Comparison of ENCODE assay signal across 28 cellular contexts in the genomic region with DNA sequence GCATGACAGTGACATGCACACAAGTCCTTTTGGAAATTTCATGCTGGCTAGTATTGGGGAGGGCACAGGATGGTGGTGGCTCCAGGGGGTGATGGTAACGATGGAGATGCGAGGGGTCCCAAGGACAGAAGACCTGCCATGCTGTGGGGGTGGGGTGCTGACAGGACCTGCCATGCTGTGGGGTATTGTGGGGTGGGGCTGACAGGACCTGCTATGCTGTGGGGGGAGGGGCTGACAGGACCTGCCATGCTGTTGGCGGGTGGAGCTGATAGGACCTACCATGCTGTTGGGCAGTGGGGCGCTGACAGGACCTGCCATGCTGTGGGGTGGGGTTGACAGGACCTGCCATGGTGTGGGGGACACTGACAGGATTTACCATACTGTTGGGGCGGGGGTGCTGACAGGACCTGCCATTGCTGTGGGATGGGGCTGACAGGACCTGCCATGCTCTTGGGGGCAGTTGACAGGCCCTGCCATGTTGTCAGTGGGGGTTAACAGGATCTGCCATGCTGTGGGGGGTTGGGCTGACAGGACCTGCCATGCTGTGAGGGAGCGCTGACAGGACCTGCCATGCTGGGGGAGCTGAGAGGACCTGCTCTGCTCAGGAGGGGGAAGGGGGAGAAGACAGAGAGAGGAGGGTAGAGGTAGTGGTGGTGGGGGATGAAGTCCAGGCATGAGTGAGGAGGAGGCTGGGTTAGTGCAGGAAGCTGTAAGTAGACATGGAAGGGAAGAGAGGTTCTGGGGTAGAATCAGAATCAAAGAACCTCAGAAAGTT. TPM values are rescaled to one million over a fixed set of nuclear protein-coding genes. Genes with fewer than 3 reads are reported as not detected.
DNase-seq lines count a peak whose midpoint lies in the region; ATAC-seq and TF ChIP-seq lines count a peak whose summit lies in the region.
"Had no signal": no experiment of that assay in that cellular context is flagged by ENCODE, and none has a peak within 500 bp of the region (broad histone marks: within the 10 kb centered on the region; RNA-seq: fewer than 3 reads in every experiment).

No MANE protein-coding gene starts in this region.

- no peaks in the 10 kb centered on the region for H3K36me3 Mint-ChIP-seq in activated CD4-positive, alpha-beta memory T cell treated with anti-CD3 and anti-CD28 coated beads, Interleukin-2, amount 10 ng/mL, durations not matched to agents 7 days and 5 days (ENCODE audit: low read depth)
- H3K36me3 Mint-ChIP-seq in activated CD4-positive, alpha-beta memory T cell treated with anti-CD3 and anti-CD28 coated beads for 36 hours, result no peaks in the 10 kb centered on the region
- H3K36me3 Mint-ChIP-seq: naive thymus-derived CD4-positive, alpha-beta T cell; WTC11 had no signal

- CTCF ChIA-PET in activated CD4-positive, alpha-beta memory T cell treated with anti-CD3 and anti-CD28 coated beads, Interleukin-2, amount 10 ng/mL, durations not matched to agents 7 days and 5 days (lab: Charles Lee), result no interaction called here
- CTCF ChIA-PET in activated CD4-positive, alpha-beta memory T cell treated with anti-CD3 and anti-CD28 coated beads for 36 hours (lab: Charles Lee), result no interaction called here

- H3K36me3 ChIP-seq in colonic mucosa (no peaks in the 10 kb centered on the region), lower lobe of right lung (no peaks in the 10 kb centered on the region)
- H3K36me3 ChIP-seq: brain microvascular endothelial cell, left lung, tibial nerve had no signal

- H3K4me3 Mint-ChIP-seq in activated CD4-positive, alpha-beta memory T cell treated with anti-CD3 and anti-CD28 coated beads, Interleukin-2, amount 10 ng/mL, durations not matched to agents 7 days and 5 days, result no peak overlapping the region
- no peak overlapping the region for H3K4me3 Mint-ChIP-seq in activated CD4-positive, alpha-beta memory T cell treated with anti-CD3 and anti-CD28 coated beads for 36 hours
- H3K4me3 Mint-ChIP-seq: CD4-positive, alpha-beta T cell; naive thymus-derived CD4-positive, alpha-beta T cell; WTC11 had no signal

- no peak for TF ChIP-seq CTCF in colonic mucosa (IDR thresholded peaks at IDR 0.05)
- no peak for TF ChIP-seq CTCF in lower lobe of right lung (IDR thresholded peaks at IDR 0.05)

- ATAC-seq in lower lobe of right lung, result no peak
- ATAC-seq: left lung; naive thymus-derived CD4-positive, alpha-beta T cell; WTC11 had no signal

- no peaks in the 10 kb centered on the region for H3K9me3 ChIP-seq in colonic mucosa
- H3K9me3 ChIP-seq in lower lobe of right lung, result no peaks in the 10 kb centered on the region
- H3K9me3 ChIP-seq: left lung, tibial nerve had no signal

- no peaks in the 10 kb centered on the region for H3K9me3 Mint-ChIP-seq in activated CD4-positive, alpha-beta memory T cell treated with anti-CD3 and anti-CD28 coated beads, Interleukin-2, amount 10 ng/mL, durations not matched to agents 7 days and 5 days
- no peaks in the 10 kb centered on the region for H3K9me3 Mint-ChIP-seq in activated CD4-positive, alpha-beta memory T cell treated with anti-CD3 and anti-CD28 coated beads for 36 hours
- H3K9me3 Mint-ChIP-seq: CD4-positive, alpha-beta T cell; naive thymus-derived CD4-positive, alpha-beta T cell; WTC11 had no signal

- DNase-seq in activated CD4-positive, alpha-beta memory T cell treated with anti-CD3 and anti-CD28 coated beads, Interleukin-2, amount 10 ng/mL, durations not matched to agents 7 days and 5 days, result peak; percentile 14
- no peak for DNase-seq in activated CD4-positive, alpha-beta memory T cell treated with anti-CD3 and anti-CD28 coated beads for 36 hours
- DNase-seq in colonic mucosa (peak; percentile 13), lower lobe of right lung (peak; percentile 34), ureter (ENCODE audit: low spot score) (peak; percentile 33), Kasumi-1 (lab: John Stamatoyannopoulos, UW) (no peak), hippocampal formation (lab: John Stamatoyannopoulos, UW) (no peak), NCI-H146 (lab: John Stamatoyannopoulos, UW) (no peak)
- DNase-seq: activated CD4-positive, alpha-beta T cell treated with anti-CD3 and anti-CD28 coated beads, Interleukin-2, amount 50 U/mL, for 1 hour; activated naive CD4-positive, alpha-beta T cell treated with anti-CD3 and anti-CD28 coated beads, Interleukin-2, amount 50 U/mL, for 16 hours; amniotic stem cell; brain microvascular endothelial cell; DND-41; GF-D8; GM23248; hypothalamus; NCI-H1092 treated with DMSO at 0.1 percent for 48 hours; NCI-H187; NCI-H2171; NCI-H510A; nucleus accumbens; stimulated activated CD4-positive, alpha-beta T cell treated with anti-CD3 and anti-CD28 coated beads, Interleukin-4, amount 100 ng/mL, for 4 hours had no signal

- H3K4me1 ChIP-seq in colonic mucosa (no peaks in the 10 kb centered on the region), lower lobe of right lung (no peaks in the 10 kb centered on the region)
- H3K4me1 ChIP-seq: left lung, tibial nerve had no signal

- no peaks in the 10 kb centered on the region for H3K4me1 Mint-ChIP-seq in activated CD4-positive, alpha-beta memory T cell treated with anti-CD3 and anti-CD28 coated beads, Interleukin-2, amount 10 ng/mL, durations not matched to agents 7 days and 5 days
- H3K4me1 Mint-ChIP-seq in activated CD4-positive, alpha-beta memory T cell treated with anti-CD3 and anti-CD28 coated beads for 36 hours (ENCODE audit: low read depth), result no peaks in the 10 kb centered on the region

- H3K27me3 Mint-ChIP-seq in activated CD4-positive, alpha-beta memory T cell treated with anti-CD3 and anti-CD28 coated beads, Interleukin-2, amount 10 ng/mL, durations not matched to agents 7 days and 5 days, result no peaks in the 10 kb centered on the region
- H3K27me3 Mint-ChIP-seq in activated CD4-positive, alpha-beta memory T cell treated with anti-CD3 and anti-CD28 coated beads for 36 hours, result no peaks in the 10 kb centered on the region
- H3K27me3 Mint-ChIP-seq: CD4-positive, alpha-beta T cell; naive thymus-derived CD4-positive, alpha-beta T cell had no signal

- H3K27ac Mint-ChIP-seq in activated CD4-positive, alpha-beta memory T cell treated with anti-CD3 and anti-CD28 coated beads, Interleukin-2, amount 10 ng/mL, durations not matched to agents 7 days and 5 days, result no peak overlapping the region
- H3K27ac Mint-ChIP-seq in activated CD4-positive, alpha-beta memory T cell treated with anti-CD3 and anti-CD28 coated beads for 36 hours, result no peak overlapping the region
- H3K27ac Mint-ChIP-seq: CD4-positive, alpha-beta T cell; WTC11 had no signal

- no peak overlapping the region for H3K27ac ChIP-seq in colonic mucosa
- no peak overlapping the region for H3K27ac ChIP-seq in lower lobe of right lung
- H3K27ac ChIP-seq: brain microvascular endothelial cell, GM23248, left lung, tibial nerve had no signal

- H3K27me3 ChIP-seq in colonic mucosa (no peaks in the 10 kb centered on the region), lower lobe of right lung (ENCODE audit: low read depth) (no peaks in the 10 kb centered on the region)
- H3K27me3 ChIP-seq: brain microvascular endothelial cell, left lung, tibial nerve had no signal

- POLR2A ChIA-PET in activated CD4-positive, alpha-beta memory T cell treated with anti-CD3 and anti-CD28 coated beads, Interleukin-2, amount 10 ng/mL, durations not matched to agents 7 days and 5 days (lab: Charles Lee), result no interaction called here
- POLR2A ChIA-PET in activated CD4-positive, alpha-beta memory T cell treated with anti-CD3 and anti-CD28 coated beads for 36 hours (lab: Charles Lee), result no interaction called here

- H3K4me3 ChIP-seq in colonic mucosa (no peak overlapping the region), lower lobe of right lung (no peak overlapping the region)
- H3K4me3 ChIP-seq: GM23248, left lung, tibial nerve had no signal

- intact Hi-C loops in activated CD4-positive, alpha-beta memory T cell treated with anti-CD3 and anti-CD28 coated beads for 36 hours (cut with micrococcal nuclease), result no loop called here
- intact Hi-C loops in colonic mucosa (cut with DNase I), result no loop called here
- intact Hi-C loops in lower lobe of right lung (cut with DNase I), result no loop called here

- H3K9ac ChIP-seq in colonic mucosa (ENCODE audit: low read depth in 2 of 2, low read length in 2 of 2), result no peak overlapping the region
- H3K9ac ChIP-seq: GM23248 had no signal

RNA-seq across cellular contexts. Expression of a gene that starts 36.2 kb away (rescaled TPM):
- total RNA-seq in activated CD4-positive, alpha-beta memory T cell treated with anti-CD3 and anti-CD28 coated beads, Interleukin-2, amount 10 ng/mL, durations not matched to agents 7 days and 5 days, result under 1 TPM; 0.28 to 0.50 TPM
- total RNA-seq in activated CD4-positive, alpha-beta memory T cell treated with anti-CD3 and anti-CD28 coated beads for 36 hours, result under 1 TPM; 0.07 to 0.17 TPM
- total RNA-seq in colonic mucosa, result 1 to 10 TPM; 1.9 to 3.3 TPM
- 0.68 TPM for total RNA-seq in lower lobe of right lung
- total RNA-seq in ureter, result 0.42 TPM
- total RNA-seq: CD4-positive, alpha-beta T cell; GM23248; SK-MEL-5 had no signal

Comparison
In these comparisons a context has a peak if more than half of its experiments do, and no peak if none do; other contexts are left out.
1. DNase-seq: peak in activated CD4-positive, alpha-beta memory T cell treated with anti-CD3 and anti-CD28 coated beads, Interleukin-2, amount 10 ng/mL, durations not matched to agents 7 days and 5 days (single experiment), colonic mucosa (single experiment), lower lobe of right lung (single experiment) and ureter (single experiment); none in activated CD4-positive, alpha-beta memory T cell treated with anti-CD3 and anti-CD28 coated beads for 36 hours (single experiment), Kasumi-1 (0 of 2), hippocampal formation (0 of 2) and NCI-H146 (single experiment).